7 cellular contexts compared by ENCODE assay signal in genomic region chr18:25266931-25267527, GRCh38.
DNase-seq lines count a peak whose midpoint lies in the region; ATAC-seq and TF ChIP-seq lines count a peak whose summit lies in the region.
"Not testable (repeated sequence)": the region's sequence is repeated elsewhere in the genome, so short reads cannot be mapped to it uniquely, and the experiment has no call there.

No MANE protein-coding gene starts in this region.

- not testable (repeated sequence) for H3K9me3 Mint-ChIP-seq in endothelial cell (ENCODE audit: unreplicated experiment)
- peaks cover 20% of the 10 kb centered on the region for H3K9me3 Mint-ChIP-seq in osteocyte (ENCODE audit: unreplicated experiment)

- H3K18ac ChIP-seq in IMR-90 (ENCODE audit: low read depth, low read length) = not testable (repeated sequence)

- H2AK5ac ChIP-seq in IMR-90 (ENCODE audit: low read depth, low read length) = peak overlapping the region; percentile 8; the same call in 1 of the 2 replicates

- not testable (repeated sequence) for H4K20me1 ChIP-seq in IMR-90 (ENCODE audit: insufficient read depth, low read length)

- not testable (repeated sequence) for H2AK9ac ChIP-seq in IMR-90 (replicated peaks; ENCODE audit: low read depth, low read length, poor library complexity)

- TF ChIP-seq RAD21 in IMR-90 (IDR thresholded peaks at IDR 0.05; ENCODE audit: low read length) = not testable (repeated sequence)

- peak; percentile 58 for DNase-seq in ELF-1 (ENCODE audit: low read depth, low spot score)
- not testable (repeated sequence) for DNase-seq in IMR-90; endothelial cell (ENCODE audit: low spot score); osteocyte (ENCODE audit: extremely low spot score, unreplicated experiment)
- DNase-seq in brain pericyte (ENCODE audit: low read depth, low spot score) = peak; percentile 69

- H3K36me3 Mint-ChIP-seq in endothelial cell (ENCODE audit: low read depth, unreplicated experiment) (peaks cover 58% of the 10 kb centered on the region), osteocyte (ENCODE audit: unreplicated experiment) (peaks cover 18% of the 10 kb centered on the region)

- H3K56ac ChIP-seq in IMR-90 (ENCODE audit: extremely low read depth, insufficient read depth, low read length) = not testable (repeated sequence)

- not testable (repeated sequence) for TF ChIP-seq CTCF in IMR-90 (conservative IDR thresholded peaks at IDR 0.05; ENCODE audit: low read depth, low read length); endothelial cell (IDR thresholded peaks at IDR 0.05; ENCODE audit: unreplicated experiment); osteocyte (IDR thresholded peaks at IDR 0.05)

- 76% methylated on average over 3 of the region's 12 CpGs; no CpG with 5 or more reads in 1 of the 2 experiments for WGBS in IMR-90 (ENCODE audit: extremely low coverage in 2 of 2, insufficient read length in 1 of 2), 2 experiments
- 47 to 49% methylated on average over 7 to 9 of the region's 12 CpGs for WGBS in mesodermal cell (ENCODE audit: insufficient coverage in 2 of 2), 2 experiments

- H3K36me3 ChIP-seq in IMR-90 (ENCODE audit: control insufficient read depth, insufficient read depth, low read length); iPS-18a (ENCODE audit: control insufficient read depth, low read depth, low read length); mesodermal cell (ENCODE audit: control insufficient read depth, insufficient read depth, low read length): not testable (repeated sequence)

- not testable (repeated sequence) for H3K27ac ChIP-seq in IMR-90 (ENCODE audit: insufficient read depth, low read length)
- H3K27ac ChIP-seq in iPS-18a (ENCODE audit: low read length) (peak overlapping the region; percentile 78), mesodermal cell (ENCODE audit: low read depth, low read length, severe bottlenecking) (peak overlapping the region; percentile 83)

- POLR2A ChIA-PET in IMR-90 (lab: Charles Lee; ENCODE audit: unreplicated experiment) = not testable (repeated sequence)

- not testable (repeated sequence) for H3K23ac ChIP-seq in IMR-90 (ENCODE audit: low read depth, low read length)

- H2BK5ac ChIP-seq in IMR-90 (ENCODE audit: low read depth, low read length, poor library complexity, severe bottlenecking) = not testable (repeated sequence)

- not testable (repeated sequence) for H4K8ac ChIP-seq in IMR-90 (ENCODE audit: low read depth in 2 of 2, low read length in 2 of 2)

- H3K4ac ChIP-seq in IMR-90 (ENCODE audit: low read depth, low read length) = not testable (repeated sequence)

- not testable (repeated sequence) for H4K5ac ChIP-seq in IMR-90 (ENCODE audit: low read depth, low read length)

- not testable (repeated sequence) for H2BK20ac ChIP-seq in IMR-90 (ENCODE audit: low read depth, low read length)

- in situ Hi-C loops in IMR-90 (cut with MboI; ENCODE audit: low sequenced_read_pairs) = not testable (repeated sequence)

- BruUV-seq in IMR-90 (replicated peaks; lab: Mats Ljungman, UMichigan) = not testable (repeated sequence)

- not testable (repeated sequence) for H3K27me3 Mint-ChIP-seq in endothelial cell (ENCODE audit: unreplicated experiment); osteocyte (ENCODE audit: unreplicated experiment)

- not testable (repeated sequence) for H3K14ac ChIP-seq in IMR-90 (replicated peaks; ENCODE audit: low read depth, low read length)

- not testable (repeated sequence) for H2BK120ac ChIP-seq in IMR-90 (ENCODE audit: low read depth, low read length)

- not testable (repeated sequence) for H3K4me3 ChIP-seq in IMR-90 (ENCODE audit: insufficient read depth, low read depth, low read length); mesodermal cell (ENCODE audit: extremely low read depth, insufficient read depth, low read length, poor library complexity, severe bottlenecking)
- peak overlapping the region; percentile 25 for H3K4me3 ChIP-seq in iPS-18a (ENCODE audit: low read length)

- CTCF ChIA-PET in IMR-90 (lab: Yijun Ruan, JAX) = interaction anchor here (0.6 kb wide), 1 partner anchor 10 kb away, joined by 6 read pairs; no protein-coding TSS in a partner anchor

- H3K4me2 ChIP-seq in IMR-90 (ENCODE audit: low read depth, low read length) = not testable (repeated sequence)

- not testable (repeated sequence) for H3K4me3 Mint-ChIP-seq in endothelial cell (ENCODE audit: unreplicated experiment); osteocyte (ENCODE audit: unreplicated experiment)

- H3K4me1 Mint-ChIP-seq in endothelial cell (ENCODE audit: unreplicated experiment) = peaks cover 83% of the 10 kb centered on the region
- H3K4me1 Mint-ChIP-seq in osteocyte (ENCODE audit: unreplicated experiment) = peaks cover 24% of the 10 kb centered on the region

- H3K9me3 ChIP-seq in IMR-90 (ENCODE audit: control insufficient read depth, insufficient read depth, low read length); iPS-18a (ENCODE audit: control insufficient read depth, low read depth, low read length); mesodermal cell (ENCODE audit: control insufficient read depth, low read length): not testable (repeated sequence)

- H3K79me1 ChIP-seq in IMR-90 (ENCODE audit: low read depth in 1 of 2, low read length in 2 of 2) = peaks cover 0 to 28% of the 10 kb centered on the region in 2 experiments; a peak in 3 of 4 replicates

- H3K9ac ChIP-seq in IMR-90 (ENCODE audit: low read depth, low read length); iPS-18a (ENCODE audit: low read length): not testable (repeated sequence)

- H4K91ac ChIP-seq in IMR-90 (ENCODE audit: insufficient read depth, low read depth, low read length) = not testable (repeated sequence)

- H3K27me3 ChIP-seq in IMR-90 (ENCODE audit: control insufficient read depth, insufficient read depth, low read length); iPS-18a (ENCODE audit: control insufficient read depth, insufficient read depth, low read length): not testable (repeated sequence)

- dilution Hi-C loops in IMR-90 (cut with HindIII; ENCODE audit: low sequenced_read_pairs, unreplicated experiment) = not testable (repeated sequence)

- H3K9me1 ChIP-seq in IMR-90 (ENCODE audit: insufficient read depth, low read length) = not testable (repeated sequence)

- not testable (repeated sequence) for H3K4me1 ChIP-seq in IMR-90 (ENCODE audit: control insufficient read depth, insufficient read depth, low read length)
- H3K4me1 ChIP-seq in iPS-18a (ENCODE audit: control insufficient read depth, low read depth, low read length) (peaks cover 23% of the 10 kb centered on the region), mesodermal cell (ENCODE audit: control insufficient read depth, insufficient read depth, low read length, poor library complexity, severe bottlenecking) (peaks cover 19% of the 10 kb centered on the region)

- not testable (repeated sequence) for TF ChIP-seq POLR2A in IMR-90 (IDR thresholded peaks at IDR 0.05; ENCODE audit: low read depth, low read length)

- H2AFZ ChIP-seq in IMR-90 (replicated peaks; ENCODE audit: low read length, poor library complexity) = not testable (repeated sequence)

- not testable (repeated sequence) for H2BK15ac ChIP-seq in IMR-90 (ENCODE audit: low read depth, low read length)

- not testable (repeated sequence) for ATAC-seq in IMR-90 (ENCODE audit: low read depth)

- peak overlapping the region; percentile 71 for H3K27ac Mint-ChIP-seq in endothelial cell (ENCODE audit: unreplicated experiment)
- peak overlapping the region; percentile 17 for H3K27ac Mint-ChIP-seq in osteocyte (ENCODE audit: unreplicated experiment)

- intact Hi-C loops in IMR-90 (cut with micrococcal nuclease) = not testable (repeated sequence)
